Comparison of ENCODE assay signal across 9 cellular contexts in the genomic region with DNA sequence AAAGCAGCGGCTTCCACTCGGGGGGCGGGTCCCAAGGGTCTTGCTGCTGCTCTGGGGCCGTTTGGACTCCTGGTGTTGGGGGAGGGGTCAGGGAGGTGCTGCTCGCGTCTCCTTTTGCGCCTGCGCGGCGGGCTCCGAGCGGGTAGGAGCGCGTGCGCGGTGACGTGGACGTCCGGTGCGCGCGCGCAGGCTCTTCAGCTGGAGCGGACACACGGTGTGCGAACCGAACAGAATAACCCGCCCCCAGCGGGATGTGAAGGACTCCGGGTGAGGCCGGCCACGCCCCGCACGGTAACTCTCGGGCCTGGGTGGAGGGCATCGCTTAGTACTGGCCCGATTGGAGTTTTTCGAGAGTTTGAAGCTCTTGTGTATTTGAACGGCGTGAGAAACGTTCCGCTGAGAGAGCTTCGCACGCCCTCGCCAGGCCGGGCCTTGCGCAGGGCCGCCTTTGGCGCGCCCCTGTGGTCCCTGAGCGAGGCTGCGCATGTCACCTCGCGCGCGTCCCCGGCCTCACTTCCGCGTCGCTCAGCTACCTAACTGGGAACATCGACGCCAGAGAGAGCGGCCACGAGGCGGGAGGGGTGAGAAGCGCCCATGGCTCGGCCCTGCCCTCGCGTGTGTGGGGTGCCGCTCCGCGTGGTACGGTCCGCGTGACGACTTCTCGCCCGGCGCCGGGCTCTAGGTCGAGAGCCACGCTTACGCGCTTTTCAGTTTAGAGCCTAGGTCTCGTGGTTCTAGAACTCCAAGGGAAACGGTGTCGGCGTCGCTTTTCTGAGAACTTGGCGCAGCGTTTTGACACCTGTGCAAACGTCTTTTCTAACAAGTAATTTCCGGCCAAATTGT. TPM values are rescaled to one million over a fixed set of nuclear protein-coding genes. Genes with fewer than 3 reads are reported as not detected.
DNase-seq lines count a peak whose midpoint lies in the region; ATAC-seq, FAIRE-seq and TF ChIP-seq lines count a peak whose summit lies in the region.
"Had no signal": no experiment of that assay in that cellular context is flagged by ENCODE, and none has a peak within 500 bp of the region (broad histone marks: within the 10 kb centered on the region; RNA-seq: fewer than 3 reads in every experiment).

A gene (plus strand): TSS at position 171 of the 843 bp plus-strand sequence.

- peak; percentile 32; the same call in 1 of the 2 replicates for TF ChIP-seq RAD21 in HepG2 (CRISPR knock-in tag; IDR thresholded peaks at IDR 0.05)

- TF ChIP-seq POLR2A in GM18951 (IDR thresholded peaks at IDR 0.05; ENCODE audit: extremely low read depth, insufficient read depth, insufficient read length), result peak; percentile 80
- peak; percentile 56 to 61 for TF ChIP-seq POLR2A in HepG2 (IDR thresholded peaks at IDR 0.05; ENCODE audit: insufficient read depth in 1 of 2, low read depth in 2 of 2, low read length in 2 of 2)

- POLR2A ChIA-PET in HepG2 (lab: Yijun Ruan, JAX), result interaction anchor here (0.8 to 2.0 kb wide), 9 partner anchors 12 to 116 kb away, joined by 3 to 13 read pairs (median 5); a partner anchor contains a TSS

- FAIRE-seq in HepG2 (lab: Jason Lieb, UNC), result no peak
- FAIRE-seq: colon had no signal

- TF ChIP-seq EP300 in HepG2 (IDR thresholded peaks at IDR 0.05; ENCODE audit: low read depth in 2 of 2, low read length in 2 of 2), result no peak
- TF ChIP-seq EP300 in HepG2 (CRISPR knock-in tag; IDR thresholded peaks at IDR 0.05; ENCODE audit: borderline replicate concordance), result no peak

- in situ Hi-C loops in GM18951 (cut with MboI; ENCODE audit: low sequenced_read_pairs, unreplicated experiment) (no loop called here), HepG2 (cut with HindIII; ENCODE audit: extremely low pct_ligation_motif_present, low pct_unique_long_range_greater_than_20kb) (no loop called here)

- H3K4me2 ChIP-seq in HepG2 (ENCODE audit: low read depth, low read length), result peak within 1 kb of the TSS; percentile 95

- BruUV-seq in HepG2 (replicated peaks; lab: Mats Ljungman, UMichigan), result TSS peak; percentile 65

- 76% methylated on average over 59 of the region's 93 CpGs for WGBS in HepG2 (ENCODE audit: low lambda C conversion rate)

- TF ChIP-seq CTCF in AG10803 (conservative IDR thresholded peaks at IDR 0.05; ENCODE audit: low read length) (peak; percentile 23), HepG2 (CRISPR knock-in tag; IDR thresholded peaks at IDR 0.05) (peak; percentile 57)

- ATAC-seq in HG03175 (IDR thresholded peaks at IDR 0.05; ENCODE audit: unreplicated experiment) (peak; percentile 73), HepG2 (peak; percentile 83)

- H3K27ac ChIP-seq in HepG2 (ENCODE audit: extremely low read length, insufficient read depth, low read length), result peak within 1 kb of the TSS; percentile 80

- H3K9me3 ChIP-seq in HepG2 (ENCODE audit: low read length), result no peaks in the 10 kb centered on the region

- H3K4me3 ChIP-seq in AG10803 (ENCODE audit: low read length) (peak within 1 kb of the TSS; percentile 70), HepG2 (replicated peaks in 1 of 3; ENCODE audit: insufficient read depth in 1 of 3, low read depth in 2 of 3, low read length in 3 of 3) (peak within 1 kb of the TSS; percentile 54 to 76 (median 61))

- peaks cover 72% of the 10 kb centered on the region for H3K79me2 ChIP-seq in HepG2 (ENCODE audit: insufficient read depth, low read length)

- peaks cover 24% of the 10 kb centered on the region for H4K20me1 ChIP-seq in HepG2 (ENCODE audit: insufficient read depth, low read length)

- no peaks in the 10 kb centered on the region; a peak in 1 of 5 replicates for H3K27me3 ChIP-seq in HepG2 (ENCODE audit: control insufficient read depth in 1 of 2, insufficient read depth in 2 of 2, low read length in 2 of 2)

- peaks cover 50% of the 10 kb centered on the region for H3K4me1 ChIP-seq in HepG2 (ENCODE audit: insufficient read depth, low read length)

- H3K9ac ChIP-seq in HepG2 (ENCODE audit: insufficient read depth, low read depth, low read length), result peak within 1 kb of the TSS; percentile 70

- H3K36me3 ChIP-seq in HepG2 (replicated peaks in 1 of 2; ENCODE audit: control insufficient read depth in 1 of 2, insufficient read depth in 2 of 2, low read length in 2 of 2), result no peaks in the 10 kb centered on the region

- DNase-seq in AG10803 (ENCODE audit: low read depth), result peak; percentile 92
- DNase-seq in NCI-H345 (lab: John Stamatoyannopoulos, UW), result peak; percentile 87
- peak; percentile 85 for DNase-seq in activated CD4-positive, alpha-beta T cell treated with anti-CD3 and anti-CD28 coated beads, Interleukin-2, amount 50 U/mL, for 1 hour
- peak; percentile 95 for DNase-seq in dermis blood vessel endothelial cell
- DNase-seq in HepG2 (ENCODE audit: low spot score), result peak; percentile 74
- peak; percentile 89 for DNase-seq in stimulated activated CD4-positive, alpha-beta T cell treated with anti-CD3 and anti-CD28 coated beads, Interleukin-4, amount 100 ng/mL, for 1 hour

- H2AFZ ChIP-seq in HepG2 (ENCODE audit: low read length), result no peak within 1 kb of the TSS

- intact Hi-C loops in HepG2 (cut with micrococcal nuclease; ENCODE audit: unreplicated experiment), result no loop called here

- CTCF ChIA-PET in HepG2 (lab: Yijun Ruan, JAX; ENCODE audit: low intra/inter-chr PET ratio, low total read pairs), result no interaction called here

TF ChIP-seq in HepG2, 621 proteins besides CTCF, POLR2A, EP300 and RAD21 (continues in another document):
- TF ChIP-seq PHF20 (CRISPR knock-in tag; IDR thresholded peaks at IDR 0.05), result peak; percentile 59; the same call in 1 of the 2 replicates
- TF ChIP-seq, protein P1, sequence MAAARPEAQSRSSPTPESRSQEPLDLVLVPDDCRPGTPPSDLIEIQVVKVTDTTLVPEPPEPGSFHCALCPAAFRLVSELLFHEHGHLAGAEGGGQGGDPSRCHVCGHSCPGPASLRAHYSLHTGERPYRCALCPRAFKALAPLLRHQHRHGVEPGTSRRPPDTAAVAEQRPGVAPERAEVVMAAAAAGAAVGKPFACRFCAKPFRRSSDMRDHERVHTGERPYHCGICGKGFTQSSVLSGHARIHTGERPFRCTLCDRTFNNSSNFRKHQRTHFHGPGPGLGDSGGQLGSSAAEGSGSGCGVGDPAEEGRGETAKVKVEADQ (CRISPR knock-in tag; IDR thresholded peaks at IDR 0.05; ENCODE audit: borderline replicate concordance), result 0 out of 2 replicates have a peak, but pooled peaks have one; percentile 37
- TF ChIP-seq, protein P2, sequence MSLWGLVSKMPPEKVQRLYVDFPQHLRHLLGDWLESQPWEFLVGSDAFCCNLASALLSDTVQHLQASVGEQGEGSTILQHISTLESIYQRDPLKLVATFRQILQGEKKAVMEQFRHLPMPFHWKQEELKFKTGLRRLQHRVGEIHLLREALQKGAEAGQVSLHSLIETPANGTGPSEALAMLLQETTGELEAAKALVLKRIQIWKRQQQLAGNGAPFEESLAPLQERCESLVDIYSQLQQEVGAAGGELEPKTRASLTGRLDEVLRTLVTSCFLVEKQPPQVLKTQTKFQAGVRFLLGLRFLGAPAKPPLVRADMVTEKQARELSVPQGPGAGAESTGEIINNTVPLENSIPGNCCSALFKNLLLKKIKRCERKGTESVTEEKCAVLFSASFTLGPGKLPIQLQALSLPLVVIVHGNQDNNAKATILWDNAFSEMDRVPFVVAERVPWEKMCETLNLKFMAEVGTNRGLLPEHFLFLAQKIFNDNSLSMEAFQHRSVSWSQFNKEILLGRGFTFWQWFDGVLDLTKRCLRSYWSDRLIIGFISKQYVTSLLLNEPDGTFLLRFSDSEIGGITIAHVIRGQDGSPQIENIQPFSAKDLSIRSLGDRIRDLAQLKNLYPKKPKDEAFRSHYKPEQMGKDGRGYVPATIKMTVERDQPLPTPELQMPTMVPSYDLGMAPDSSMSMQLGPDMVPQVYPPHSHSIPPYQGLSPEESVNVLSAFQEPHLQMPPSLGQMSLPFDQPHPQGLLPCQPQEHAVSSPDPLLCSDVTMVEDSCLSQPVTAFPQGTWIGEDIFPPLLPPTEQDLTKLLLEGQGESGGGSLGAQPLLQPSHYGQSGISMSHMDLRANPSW (CRISPR knock-in tag; IDR thresholded peaks at IDR 0.05; ENCODE audit: borderline replicate concordance), result no peak

RNA-seq across cellular contexts. Expression of the gene that starts here (rescaled TPM):
- total RNA-seq in dermis blood vessel endothelial cell (42.0 and 59.7 TPM in 2 replicates), HepG2 (2016; rRNA removed; fragmentation: Illumina TruSeq; extraction: Trizol) (59.0 and 71.8 TPM in 2 replicates)
- total RNA-seq in HepG2 (2016; cell fraction: cytosol; rRNA removed; fragmentation: Illumina TruSeq; extraction: Trizol; ENCODE audit: low read depth), result 225 and 267 TPM in 2 replicates
- total RNA-seq in HepG2 (2016; cell fraction: insoluble cytoplasmic fraction; rRNA removed; fragmentation: Illumina TruSeq; extraction: Trizol), result 58.3 and 67.8 TPM in 2 replicates
- total RNA-seq in HepG2 (2016; cell fraction: membrane; rRNA removed; fragmentation: Illumina TruSeq; extraction: Trizol), result 138 and 166 TPM in 2 replicates
- total RNA-seq in HepG2 (2016; cell fraction: nucleus; rRNA removed; fragmentation: Illumina TruSeq; extraction: Trizol), result 62.7 and 68.1 TPM in 2 replicates
- polyA plus RNA-seq in HepG2 (2011; rRNA removed), result 5.3 and 5.5 TPM in 2 replicates
- 2.6 and 3.6 TPM in 2 replicates for polyA plus RNA-seq in HepG2 (2011; cell fraction: cytosol; rRNA removed)
- polyA plus RNA-seq in HepG2 (2011; cell fraction: nucleus; rRNA removed), result 7.1 and 10.0 TPM in 2 replicates
- polyA plus RNA-seq in HepG2 (2012), result 8.3 and 10.0 TPM in 2 replicates
- polyA plus RNA-seq in HepG2 (2016; cell fraction: cytosol; fragmentation: Illumina TruSeq; extraction: Trizol; ENCODE audit: low read depth), result 0.25 and 0.32 TPM in 2 replicates
- 10.2 and 10.3 TPM in 2 replicates for polyA plus RNA-seq in HepG2 (2016; cell fraction: insoluble cytoplasmic fraction; fragmentation: Illumina TruSeq; extraction: Trizol; ENCODE audit: low read depth)
- 0.95 and 1.1 TPM in 2 replicates for polyA plus RNA-seq in HepG2 (2016; cell fraction: membrane; fragmentation: Illumina TruSeq; extraction: Trizol; ENCODE audit: low read depth)
- polyA plus RNA-seq in HepG2 (2016; cell fraction: nucleus; fragmentation: Illumina TruSeq; extraction: Trizol; ENCODE audit: insufficient read depth, low read depth), result 23.0 and 30.4 TPM in 2 replicates
- 37.1 and 109 TPM in 2 replicates for polyA minus RNA-seq in HepG2 (2011; rRNA and poly(A)+ RNA removed; ENCODE audit: low replicate concordance)
- polyA minus RNA-seq in HepG2 (2011; cell fraction: cytosol; rRNA and poly(A)+ RNA removed), result 44.4 and 47.0 TPM in 2 replicates
- 72.2 and 82.1 TPM in 2 replicates for polyA minus RNA-seq in HepG2 (2011; cell fraction: nucleus; rRNA and poly(A)+ RNA removed)

Comparison
In these comparisons a context has a peak if more than half of its experiments do, and no peak if none do; other contexts are left out.
1. Peak in every context shown above with its lines: DNase-seq, ATAC-seq, H3K4me3 ChIP-seq and H3K27ac ChIP-seq.